Comparison of ENCODE assay signal across 8 cellular contexts in genomic region chr9:96484521-96484931, GRCh38.
DNase-seq lines count a peak whose midpoint lies in the region; ATAC-seq and TF ChIP-seq lines count a peak whose summit lies in the region.
"Had no signal": no experiment of that assay in that cellular context is flagged by ENCODE, and none has a peak within 500 bp of the region (broad histone marks: within the 10 kb centered on the region; RNA-seq: fewer than 3 reads in every experiment).

No MANE protein-coding gene starts in this region.

- ATAC-seq in GM18873 (IDR thresholded peaks at IDR 0.05; ENCODE audit: low FRiP score, unreplicated experiment) (peak; percentile 82), GM21619 (IDR thresholded peaks at IDR 0.05; ENCODE audit: unreplicated experiment) (peak; percentile 95), HG03378 (IDR thresholded peaks at IDR 0.05; ENCODE audit: unreplicated experiment) (peak; percentile 92), SK-N-SH treated with all-trans-retinoic acid at 6 μM for 48 hours (no peak)

- DNase-seq in germinal center (ENCODE audit: low spot score) (peak; percentile 50), NCI-H446 (lab: John Stamatoyannopoulos, UW) (no peak), NCI-H524 treated with DMSO at 0.1 percent for 48 hours (lab: John Stamatoyannopoulos, UW) (no peak)
- DNase-seq: NCI-H1092 had no signal

TF ChIP-seq in SK-N-SH treated with all-trans-retinoic acid at 6 μM for 48 hours, 23 proteins besides CTCF, POLR2A, EP300 and RAD21:
- TF ChIP-seq ESRRG (CRISPR knock-in tag; IDR thresholded peaks at IDR 0.05), result no peak
